ENCODE assay signal across 26 cellular contexts in the genomic region with DNA sequence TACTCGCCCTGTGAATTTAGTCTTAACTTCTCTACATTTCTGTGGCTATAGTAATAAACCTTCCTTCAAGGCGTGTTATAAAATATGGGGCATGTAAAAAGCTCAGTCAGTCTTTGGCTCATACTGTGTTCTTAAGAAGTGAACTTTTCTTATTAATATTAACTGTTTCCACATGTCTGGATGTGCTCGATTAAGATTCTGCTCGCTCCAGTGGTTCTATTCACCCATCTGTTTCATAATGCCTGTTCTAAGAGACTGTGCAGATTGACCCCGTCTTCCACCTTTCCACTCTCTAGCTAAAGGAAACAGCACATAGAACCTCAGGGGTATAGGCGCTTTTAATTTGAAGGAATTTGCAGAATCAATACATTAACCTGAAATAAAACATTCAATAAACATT.
DNase-seq lines count a peak whose midpoint lies in the region; ATAC-seq and TF ChIP-seq lines count a peak whose summit lies in the region.
"Had no signal": no experiment of that assay in that cellular context is flagged by ENCODE, and none has a peak within 500 bp of the region (broad histone marks: within the 10 kb centered on the region; RNA-seq: fewer than 3 reads in every experiment).

No MANE protein-coding gene starts in this region.

- H3K27me3 Mint-ChIP-seq in memory B cell: no peaks in the 10 kb centered on the region
- no peaks in the 10 kb centered on the region for H3K27me3 Mint-ChIP-seq in T-helper 17 cell
- H3K27me3 Mint-ChIP-seq in activated CD4-positive, alpha-beta T cell treated with anti-CD3 and anti-CD28 coated beads, Interleukin-2, amount 10 ng/mL, durations not matched to agents 7 days and 5 days: no peaks in the 10 kb centered on the region
- H3K27me3 Mint-ChIP-seq: CD4-positive, alpha-beta memory T cell; central memory CD8-positive, alpha-beta T cell had no signal

- H2AFZ ChIP-seq in OCI-LY7 (ENCODE audit: low read length): peak overlapping the region; percentile 5; the same call in 1 of the 2 replicates

- peak; percentile 35 for ATAC-seq in GM19438 (IDR thresholded peaks at IDR 0.05; ENCODE audit: low read depth, unreplicated experiment)
- no peak for ATAC-seq in memory B cell (ENCODE audit: low read depth)
- no peak for ATAC-seq in T-helper 17 cell
- ATAC-seq in HG03354 (IDR thresholded peaks at IDR 0.05; ENCODE audit: poor library complexity, severe bottlenecking, unreplicated experiment): no peak
- ATAC-seq: activated T-cell treated with anti-CD3 and anti-CD28 coated beads, Interleukin-2, amount 50 U/mL, for 4 hours; gastroesophageal sphincter; right lobe of liver had no signal

- no peaks in the 10 kb centered on the region for H4K20me1 ChIP-seq in OCI-LY7 (ENCODE audit: insufficient read depth, low read length)

- intact Hi-C loops in OCI-LY7 (cut with micrococcal nuclease; ENCODE audit: unreplicated experiment): no loop called here

- H3K4me3 Mint-ChIP-seq in memory B cell (no peak overlapping the region), T-helper 17 cell (no peak overlapping the region)
- no peak overlapping the region for H3K4me3 Mint-ChIP-seq in activated CD4-positive, alpha-beta T cell treated with anti-CD3 and anti-CD28 coated beads, Interleukin-2, amount 10 ng/mL, durations not matched to agents 7 days and 5 days
- H3K4me3 Mint-ChIP-seq: activated T-cell treated with anti-CD3 and anti-CD28 coated beads, Interleukin-2, amount 50 U/mL, for 4 hours; CD4-positive, alpha-beta memory T cell; central memory CD8-positive, alpha-beta T cell; HFFc6 had no signal

- no peaks in the 10 kb centered on the region for H3K36me3 ChIP-seq in OCI-LY7 (ENCODE audit: insufficient read depth, low read length)
- H3K36me3 ChIP-seq: gastroesophageal sphincter had no signal

- peak; percentile 23 for DNase-seq in Caki2 (ENCODE audit: low read depth)
- DNase-seq in OCI-LY7 (ENCODE audit: low spot score): peak; percentile 57
- no peak for DNase-seq in memory B cell (ENCODE audit: low spot score in 2 of 2)
- no peak for DNase-seq in T-helper 17 cell
- DNase-seq in activated CD4-positive, alpha-beta T cell treated with anti-CD3 and anti-CD28 coated beads, Interleukin-2, amount 10 ng/mL, durations not matched to agents 7 days and 5 days: no peak
- no peak for DNase-seq in NCI-H1417 treated with DMSO at 0.1 percent for 48 hours (lab: John Stamatoyannopoulos, UW)
- DNase-seq: activated CD4-positive, CD25-positive, alpha-beta regulatory T cell; activated naive CD4-positive, alpha-beta T cell treated with Interleukin-2 at 50 U/mL for 16 hours; activated T-cell treated with anti-CD3 and anti-CD28 coated beads, Interleukin-2, amount 50 U/mL, for 4 hours; anterior cingulate cortex; CD4-positive, alpha-beta memory T cell; DMS153; HFFc6; mammary epithelial cell; NCI-H1048; NCI-H2081; nucleus accumbens; right lobe of liver; stimulated activated CD8-positive, alpha-beta memory T cell treated with anti-CD3 and anti-CD28 coated beads, Interleukin-4, amount 100 ng/mL, for 48 hours; substantia nigra had no signal

- H3K27ac Mint-ChIP-seq in memory B cell (peak overlapping the region; percentile 42), T-helper 17 cell (no peak overlapping the region)
- no peak overlapping the region for H3K27ac Mint-ChIP-seq in activated CD4-positive, alpha-beta T cell treated with anti-CD3 and anti-CD28 coated beads, Interleukin-2, amount 10 ng/mL, durations not matched to agents 7 days and 5 days
- H3K27ac Mint-ChIP-seq: HFFc6 had no signal

- H3K27ac ChIP-seq in OCI-LY7 (ENCODE audit: low read depth, low read length, poor library complexity, severe bottlenecking): peak overlapping the region; percentile 29
- H3K27ac ChIP-seq: epithelial cell of prostate, gastroesophageal sphincter, right lobe of liver, vagina had no signal

- H3K79me2 ChIP-seq in OCI-LY7 (ENCODE audit: insufficient read depth, low read depth, low read length): no peaks in the 10 kb centered on the region

- POLR2A ChIA-PET in OCI-LY7 (lab: Charles Lee): interaction anchor here (0.7 to 2.0 kb wide), 3 partner anchors 11 to 44 kb away, joined by 3 to 7 read pairs (median 3); no protein-coding TSS in a partner anchor
- POLR2A ChIA-PET in activated CD4-positive, alpha-beta T cell treated with anti-CD3 and anti-CD28 coated beads, Interleukin-2, amount 10 ng/mL, durations not matched to agents 7 days and 5 days (lab: Charles Lee): no interaction called here

- CTCF ChIA-PET in OCI-LY7 (lab: Charles Lee; ENCODE audit: unreplicated experiment): no interaction called here
- CTCF ChIA-PET in activated CD4-positive, alpha-beta T cell treated with anti-CD3 and anti-CD28 coated beads, Interleukin-2, amount 10 ng/mL, durations not matched to agents 7 days and 5 days (lab: Charles Lee): no interaction called here

- H3K36me3 Mint-ChIP-seq in memory B cell (peaks cover 8% of the 10 kb centered on the region), T-helper 17 cell (ENCODE audit: low read depth) (peaks cover 2% of the 10 kb centered on the region)
- peaks cover 29% of the 10 kb centered on the region for H3K36me3 Mint-ChIP-seq in activated CD4-positive, alpha-beta T cell treated with anti-CD3 and anti-CD28 coated beads, Interleukin-2, amount 10 ng/mL, durations not matched to agents 7 days and 5 days (ENCODE audit: low read depth)

- H3K9me3 Mint-ChIP-seq in memory B cell: no peaks in the 10 kb centered on the region
- peaks cover 5% of the 10 kb centered on the region for H3K9me3 Mint-ChIP-seq in activated CD4-positive, alpha-beta T cell treated with anti-CD3 and anti-CD28 coated beads, Interleukin-2, amount 10 ng/mL, durations not matched to agents 7 days and 5 days
- H3K9me3 Mint-ChIP-seq: activated T-cell treated with anti-CD3 and anti-CD28 coated beads, Interleukin-2, amount 50 U/mL, for 4 hours; CD4-positive, alpha-beta memory T cell; central memory CD8-positive, alpha-beta T cell; HFFc6 had no signal

- peak overlapping the region; percentile 53 for H3K4me2 ChIP-seq in OCI-LY7 (ENCODE audit: low read length)

- in situ Hi-C loops in Caki2 (cut with HindIII; ENCODE audit: low pct_unique_long_range_greater_than_20kb, low sequenced_read_pairs): no loop called here

- no peaks in the 10 kb centered on the region for H3K9me2 ChIP-seq in OCI-LY7 (ENCODE audit: insufficient read depth, low read length)

- H3K9me3 ChIP-seq in OCI-LY7 (ENCODE audit: low read length): no peaks in the 10 kb centered on the region; the same call in 1 of the 2 replicates
- no peaks in the 10 kb centered on the region for H3K9me3 ChIP-seq in T-helper 17 cell (ENCODE audit: control insufficient read depth, low read length, poor library complexity, severe bottlenecking)
- H3K9me3 ChIP-seq: gastroesophageal sphincter, right lobe of liver, vagina had no signal

- H3K4me1 Mint-ChIP-seq in memory B cell (peaks cover 25% of the 10 kb centered on the region), T-helper 17 cell (peaks cover 7% of the 10 kb centered on the region)
- peaks cover 14% of the 10 kb centered on the region for H3K4me1 Mint-ChIP-seq in activated CD4-positive, alpha-beta T cell treated with anti-CD3 and anti-CD28 coated beads, Interleukin-2, amount 10 ng/mL, durations not matched to agents 7 days and 5 days

- peaks cover 51% of the 10 kb centered on the region for H3K4me1 ChIP-seq in OCI-LY7 (ENCODE audit: insufficient read depth, low read length, poor library complexity, severe bottlenecking)
- H3K4me1 ChIP-seq: gastroesophageal sphincter, right lobe of liver, vagina had no signal

- no TSS peak for BruUV-seq in OCI-LY7 (replicated peaks; lab: Mats Ljungman, UMichigan)

- H3K4me3 ChIP-seq in OCI-LY7 (ENCODE audit: low read depth, low read length, poor library complexity, severe bottlenecking): no peak overlapping the region
- H3K4me3 ChIP-seq: gastroesophageal sphincter, right lobe of liver, vagina had no signal

- TF ChIP-seq CTCF in OCI-LY7 (conservative IDR thresholded peaks at IDR 0.05; ENCODE audit: low read length): no peak

Comparison
In these comparisons a context has a peak if more than half of its experiments do, and no peak if none do; other contexts are left out.
1. DNase-seq: peak in Caki2 (single experiment) and OCI-LY7 (single experiment); none in memory B cell (0 of 2), T-helper 17 cell (0 of 3), activated CD4-positive, alpha-beta T cell treated with anti-CD3 and anti-CD28 coated beads, Interleukin-2, amount 10 ng/mL, durations not matched to agents 7 days and 5 days (single experiment) and NCI-H1417 treated with DMSO at 0.1 percent for 48 hours (single experiment).